1 cellular context compared by ENCODE assay signal in genomic region chrX:119981286-119982070, GRCh38.
TF ChIP-seq lines count a peak whose summit lies in the region.

No MANE protein-coding gene starts in this region.

TF ChIP-seq in WTC11, 78 proteins besides CTCF, POLR2A, EP300 and RAD21 (continued from another document):
- no peak for TF ChIP-seq AFF4 (CRISPR knock-in tag; IDR thresholded peaks at IDR 0.05; ENCODE audit: borderline replicate concordance)
- no peak for TF ChIP-seq STAT6 (CRISPR knock-in tag; conservative IDR thresholded peaks at IDR 0.05; ENCODE audit: low read depth)
- TF ChIP-seq AR (CRISPR knock-in tag; IDR thresholded peaks at IDR 0.05): no peak
- TF ChIP-seq ERG (CRISPR knock-in tag; IDR thresholded peaks at IDR 0.05): no peak
- no peak for TF ChIP-seq PREB (CRISPR knock-in tag; IDR thresholded peaks at IDR 0.05; ENCODE audit: borderline replicate concordance)
- no peak for TF ChIP-seq KAT7 (CRISPR knock-in tag; IDR thresholded peaks at IDR 0.05; ENCODE audit: borderline replicate concordance)
- TF ChIP-seq CDX4 (CRISPR knock-in tag; IDR thresholded peaks at IDR 0.05; ENCODE audit: borderline replicate concordance): no peak
- TF ChIP-seq GRHL2 (CRISPR knock-in tag; IDR thresholded peaks at IDR 0.05; ENCODE audit: insufficient replicate concordance, severe bottlenecking): no peak
- TF ChIP-seq JAZF1 (CRISPR knock-in tag; IDR thresholded peaks at IDR 0.05): no peak
- TF ChIP-seq USF1 (CRISPR knock-in tag; IDR thresholded peaks at IDR 0.05): no peak
